29 cellular contexts compared by ENCODE assay signal in the genomic region with DNA sequence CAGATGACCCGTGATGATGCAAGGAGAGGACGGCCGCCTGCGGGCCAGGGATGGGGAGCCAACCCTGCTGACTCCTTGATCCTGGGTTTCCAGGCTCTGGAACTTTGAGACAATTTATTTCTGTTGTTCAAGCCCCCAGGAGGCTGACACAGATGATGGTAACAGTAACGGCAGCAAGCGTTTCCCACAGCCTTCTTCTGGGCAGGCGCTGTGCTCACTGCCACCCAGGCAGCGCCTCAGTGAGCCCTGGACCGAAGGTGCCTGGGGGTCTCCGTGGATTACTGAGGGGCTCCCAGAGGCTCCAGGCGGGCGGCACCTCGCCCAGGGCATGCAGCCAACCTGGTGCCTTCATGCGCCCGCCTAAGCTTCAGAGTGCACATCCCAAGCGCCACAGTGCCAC.
"Had no signal": no experiment of that assay in that cellular context is flagged by ENCODE, and none has a peak within 500 bp of the region (broad histone marks: within the 10 kb centered on the region; RNA-seq: fewer than 3 reads in every experiment).

No MANE protein-coding gene starts in this region.

- H3K4me1 Mint-ChIP-seq: activated CD4-positive, alpha-beta T cell treated with anti-CD3 and anti-CD28 coated beads for 36 hours; activated CD4-positive, alpha-beta T cell treated with anti-CD3 and anti-CD28 coated beads, Interleukin-2, amount 10 ng/mL, durations not matched to agents 7 days and 5 days; activated naive CD4-positive, alpha-beta T cell treated with anti-CD3 and anti-CD28 coated beads, Interleukin-2, amount 50 U/mL, for 24 hours had no signal

- H3K4me2 ChIP-seq: KMS-11, SK-N-SH had no signal

- H3K27me3 Mint-ChIP-seq: activated naive CD4-positive, alpha-beta T cell treated with anti-CD3 and anti-CD28 coated beads, Interleukin-2, amount 50 U/mL, for 24 hours; activated T-cell treated with anti-CD3 and anti-CD28 coated beads, Interleukin-2, amount 50 U/mL, for 24 hours had no signal

- H3K36me3 ChIP-seq: SJSA1 had no signal

- H3K36me3 Mint-ChIP-seq: activated naive CD8-positive, alpha-beta T cell treated with anti-CD3 and anti-CD28 coated beads, Interleukin-2, amount 10 ng/mL, durations not matched to agents 7 days and 5 days had no signal

- H3K9ac ChIP-seq: KMS-11, SK-N-SH had no signal

- H3K4me3 ChIP-seq: ascending aorta, SJSA1 had no signal

- H3K9me3 ChIP-seq: ascending aorta, SJSA1, SK-N-SH had no signal

- H3K27ac ChIP-seq: ascending aorta, KMS-11, SJSA1 had no signal

- H3K4me3 Mint-ChIP-seq: activated CD4-positive, alpha-beta T cell treated with anti-CD3 and anti-CD28 coated beads for 36 hours; activated CD4-positive, alpha-beta T cell treated with anti-CD3 and anti-CD28 coated beads, Interleukin-2, amount 10 ng/mL, durations not matched to agents 7 days and 5 days; activated CD8-positive, alpha-beta T cell treated with anti-CD3 and anti-CD28 coated beads, Interleukin-2, amount 10 ng/mL, durations not matched to agents 7 days and 5 days; activated naive CD4-positive, alpha-beta T cell treated with anti-CD3 and anti-CD28 coated beads, Interleukin-2, amount 50 U/mL, for 24 hours; activated naive CD8-positive, alpha-beta T cell treated with anti-CD3 and anti-CD28 coated beads, Interleukin-2, amount 10 ng/mL, durations not matched to agents 7 days and 5 days; activated T-cell treated with anti-CD3 and anti-CD28 coated beads, Interleukin-2, amount 50 U/mL, for 24 hours; T-helper 1 cell treated with Interleukin-12 subunit alpha and Interleukin-12 subunit beta and Interleukin-4 antibody, amounts not matched to agents 30 μg/mL and 1 μg/mL, for 36 hours; T-helper 2 cell treated with Interferon-gamma antibody and Interleukin-4, amounts not matched to agents 5 μg/mL and 100 μg/mL, for 36 hours had no signal

- FAIRE-seq: TTC549 had no signal

- H3K9me3 Mint-ChIP-seq: activated CD4-positive, alpha-beta T cell treated with anti-CD3 and anti-CD28 coated beads, Interleukin-2, amount 10 ng/mL, durations not matched to agents 7 days and 5 days; activated naive CD4-positive, alpha-beta T cell treated with anti-CD3 and anti-CD28 coated beads, Interleukin-2, amount 50 U/mL, for 24 hours; activated naive CD8-positive, alpha-beta T cell treated with anti-CD3 and anti-CD28 coated beads, Interleukin-2, amount 10 ng/mL, durations not matched to agents 7 days and 5 days; activated T-cell treated with anti-CD3 and anti-CD28 coated beads, Interleukin-2, amount 50 U/mL, for 24 hours; activated T-helper 2 cell treated with anti-CD3 and anti-CD28 coated beads, Interferon-gamma antibody, Interleukin-2, Interleukin-4, amounts not matched to agents 10 μg/mL and 5 μg/mL and 100 μg/mL, durations not matched to agents 14 hours and 24 hours and 36 hours; T-helper 1 cell treated with Interleukin-12 subunit alpha and Interleukin-12 subunit beta and Interleukin-4 antibody, amounts not matched to agents 30 μg/mL and 1 μg/mL, for 36 hours; T-helper 2 cell treated with Interferon-gamma antibody and Interleukin-4, amounts not matched to agents 5 μg/mL and 100 μg/mL, for 36 hours had no signal

- H3K27me3 ChIP-seq: ascending aorta had no signal

- H3K4me1 ChIP-seq: ascending aorta, SJSA1 had no signal

- H3K27ac Mint-ChIP-seq: activated CD4-positive, alpha-beta T cell treated with anti-CD3 and anti-CD28 coated beads for 36 hours; activated CD4-positive, alpha-beta T cell treated with anti-CD3 and anti-CD28 coated beads, Interleukin-2, amount 10 ng/mL, durations not matched to agents 7 days and 5 days; activated CD8-positive, alpha-beta T cell treated with anti-CD3 and anti-CD28 coated beads, Interleukin-2, amount 10 ng/mL, durations not matched to agents 7 days and 5 days; activated naive CD4-positive, alpha-beta T cell treated with anti-CD3 and anti-CD28 coated beads, Interleukin-2, amount 50 U/mL, for 24 hours; activated naive CD8-positive, alpha-beta T cell treated with anti-CD3 and anti-CD28 coated beads, Interleukin-2, amount 10 ng/mL, durations not matched to agents 7 days and 5 days; activated T-cell treated with anti-CD3 and anti-CD28 coated beads, Interleukin-2, amount 50 U/mL, for 24 hours; activated T-helper 2 cell treated with anti-CD3 and anti-CD28 coated beads, Interferon-gamma antibody, Interleukin-2, Interleukin-4, amounts not matched to agents 10 μg/mL and 5 μg/mL and 100 μg/mL, durations not matched to agents 14 hours and 24 hours and 36 hours; T-helper 1 cell treated with Interleukin-12 subunit alpha and Interleukin-12 subunit beta and Interleukin-4 antibody, amounts not matched to agents 30 μg/mL and 1 μg/mL, for 36 hours; T-helper 2 cell treated with Interferon-gamma antibody and Interleukin-4, amounts not matched to agents 5 μg/mL and 100 μg/mL, for 36 hours had no signal

- DNase-seq: activated CD4-positive, alpha-beta T cell treated with anti-CD3 and anti-CD28 coated beads for 36 hours; activated CD4-positive, alpha-beta T cell treated with anti-CD3 and anti-CD28 coated beads, Interleukin-2, amount 10 ng/mL, durations not matched to agents 7 days and 5 days; activated CD4-positive, alpha-beta T cell treated with anti-CD3 and anti-CD28 coated beads, Interleukin-2, amount 50 U/mL, for 48 hours; activated CD8-positive, alpha-beta T cell treated with anti-CD3 and anti-CD28 coated beads, Interleukin-2, amount 10 ng/mL, durations not matched to agents 7 days and 5 days; activated gamma-delta T cell; activated naive CD4-positive, alpha-beta T cell treated with Interleukin-2 at 50 U/mL for 16 hours; activated naive CD8-positive, alpha-beta T cell treated with anti-CD3 and anti-CD28 coated beads, Interleukin-2, amount 10 ng/mL, durations not matched to agents 7 days and 5 days; activated T-cell treated with anti-CD3 and anti-CD28 coated beads, Interleukin-2, amount 50 U/mL, for 24 hours; amygdala; MM.1S; MV-4-11; NCI-H1105; NCI-H1417 treated with DMSO at 0.1 percent for 48 hours; NCI-H187 treated with DMSO at 0.1 percent for 48 hours; NCI-H2081 treated with DMSO at 0.1 percent for 48 hours; NCI-H226; NCI-H446 treated with DMSO at 0.1 percent for 48 hours; NCI-H524; OCI-M1; SHP77 treated with DMSO at 0.1 percent for 48 hours; SK-N-SH had no signal
